1 cellular context compared by ENCODE assay signal in genomic region chr3:103410231-103410630, GRCh38.
TF ChIP-seq lines count a peak whose summit lies in the region.

No MANE protein-coding gene starts in this region.

TF ChIP-seq in K562, 482 proteins besides CTCF, POLR2A, EP300 and RAD21 (continued from another document):
- TF ChIP-seq, protein P1, sequence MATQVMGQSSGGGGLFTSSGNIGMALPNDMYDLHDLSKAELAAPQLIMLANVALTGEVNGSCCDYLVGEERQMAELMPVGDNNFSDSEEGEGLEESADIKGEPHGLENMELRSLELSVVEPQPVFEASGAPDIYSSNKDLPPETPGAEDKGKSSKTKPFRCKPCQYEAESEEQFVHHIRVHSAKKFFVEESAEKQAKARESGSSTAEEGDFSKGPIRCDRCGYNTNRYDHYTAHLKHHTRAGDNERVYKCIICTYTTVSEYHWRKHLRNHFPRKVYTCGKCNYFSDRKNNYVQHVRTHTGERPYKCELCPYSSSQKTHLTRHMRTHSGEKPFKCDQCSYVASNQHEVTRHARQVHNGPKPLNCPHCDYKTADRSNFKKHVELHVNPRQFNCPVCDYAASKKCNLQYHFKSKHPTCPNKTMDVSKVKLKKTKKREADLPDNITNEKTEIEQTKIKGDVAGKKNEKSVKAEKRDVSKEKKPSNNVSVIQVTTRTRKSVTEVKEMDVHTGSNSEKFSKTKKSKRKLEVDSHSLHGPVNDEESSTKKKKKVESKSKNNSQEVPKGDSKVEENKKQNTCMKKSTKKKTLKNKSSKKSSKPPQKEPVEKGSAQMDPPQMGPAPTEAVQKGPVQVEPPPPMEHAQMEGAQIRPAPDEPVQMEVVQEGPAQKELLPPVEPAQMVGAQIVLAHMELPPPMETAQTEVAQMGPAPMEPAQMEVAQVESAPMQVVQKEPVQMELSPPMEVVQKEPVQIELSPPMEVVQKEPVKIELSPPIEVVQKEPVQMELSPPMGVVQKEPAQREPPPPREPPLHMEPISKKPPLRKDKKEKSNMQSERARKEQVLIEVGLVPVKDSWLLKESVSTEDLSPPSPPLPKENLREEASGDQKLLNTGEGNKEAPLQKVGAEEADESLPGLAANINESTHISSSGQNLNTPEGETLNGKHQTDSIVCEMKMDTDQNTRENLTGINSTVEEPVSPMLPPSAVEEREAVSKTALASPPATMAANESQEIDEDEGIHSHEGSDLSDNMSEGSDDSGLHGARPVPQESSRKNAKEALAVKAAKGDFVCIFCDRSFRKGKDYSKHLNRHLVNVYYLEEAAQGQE (CRISPR knock-in tag; IDR thresholded peaks at IDR 0.05; ENCODE audit: low read depth): no peak
- no peak for TF ChIP-seq LCOR (CRISPR knock-in tag; IDR thresholded peaks at IDR 0.05)
- TF ChIP-seq CREBBP (IDR thresholded peaks at IDR 0.05; ENCODE audit: low read depth, low read length): no peak
TF ChIP-seq in K562: peak in this region for 1.
